In genomic region chrX:103687696-103688191, GRCh38 we compare ENCODE assay signal across 1 cellular context.
A peak's percentile ranks its signal among the peaks of the same experiment; 100 is the strongest.
TF ChIP-seq lines count a peak whose summit lies in the region.

No MANE protein-coding gene starts in this region.

TF ChIP-seq in HepG2, 621 proteins besides CTCF, POLR2A, EP300 and RAD21:
- TF ChIP-seq STAG1 (CRISPR knock-in tag; IDR thresholded peaks at IDR 0.05): peak; percentile 52
- no peak for TF ChIP-seq CBX1 (IDR thresholded peaks at IDR 0.05; ENCODE audit: low read depth)
- peak; percentile 24; the same call in 1 of the 2 replicates for TF ChIP-seq TFDP1 (CRISPR knock-in tag; IDR thresholded peaks at IDR 0.05; ENCODE audit: borderline replicate concordance)
- peak; percentile 29; the same call in 1 of the 2 replicates for TF ChIP-seq NFYC (CRISPR knock-in tag; IDR thresholded peaks at IDR 0.05)
- TF ChIP-seq NCOA1 (CRISPR knock-in tag; IDR thresholded peaks at IDR 0.05): no peak
- peak; percentile 93 for TF ChIP-seq POGZ (CRISPR knock-in tag; IDR thresholded peaks at IDR 0.05)
- TF ChIP-seq KDM5A (IDR thresholded peaks at IDR 0.05; ENCODE audit: borderline replicate concordance, low read length): peak; percentile 74; the same call in 1 of the 2 replicates
- TF ChIP-seq ZNF576 (CRISPR knock-in tag; IDR thresholded peaks at IDR 0.05): peak; percentile 100
- no peak for TF ChIP-seq ZZZ3 (CRISPR knock-in tag; IDR thresholded peaks at IDR 0.05; ENCODE audit: borderline replicate concordance)
- TF ChIP-seq HOXA3 (CRISPR knock-in tag; IDR thresholded peaks at IDR 0.05): 0 out of 2 replicates have a peak, but pooled peaks have one; percentile 15
- TF ChIP-seq ARID5B (CRISPR knock-in tag; IDR thresholded peaks at IDR 0.05): 0 out of 2 replicates have a peak, but pooled peaks have one; percentile 11
- 0 out of 2 replicates have a peak, but pooled peaks have one; percentile 21 for TF ChIP-seq RXRB (CRISPR knock-in tag; IDR thresholded peaks at IDR 0.05; ENCODE audit: borderline replicate concordance)
- TF ChIP-seq RAD51 (IDR thresholded peaks at IDR 0.05; ENCODE audit: borderline replicate concordance): no peak
- 0 out of 2 replicates have a peak, but pooled peaks have one; percentile 35 for TF ChIP-seq YEATS2 (CRISPR knock-in tag; IDR thresholded peaks at IDR 0.05; ENCODE audit: borderline replicate concordance)
- TF ChIP-seq BHLHE40 (IDR thresholded peaks at IDR 0.05; ENCODE audit: low read length): no peak
- peak; percentile 40; the same call in 1 of the 2 replicates for TF ChIP-seq SMC3 (IDR thresholded peaks at IDR 0.05; ENCODE audit: low read length)
- TF ChIP-seq ATF1 (CRISPR knock-in tag; IDR thresholded peaks at IDR 0.05): no peak
- peak; percentile 40; the same call in 1 of the 2 replicates for TF ChIP-seq GATAD2A (CRISPR knock-in tag; IDR thresholded peaks at IDR 0.05)
- TF ChIP-seq ATF4 (CRISPR knock-in tag; IDR thresholded peaks at IDR 0.05): no peak
- no peak for TF ChIP-seq PAXIP1 (CRISPR knock-in tag; conservative IDR thresholded peaks at IDR 0.05)
- TF ChIP-seq ZNF761 (CRISPR knock-in tag; conservative IDR thresholded peaks at IDR 0.05): no peak
- peak; percentile 78 for TF ChIP-seq ZNF143 (CRISPR knock-in tag; IDR thresholded peaks at IDR 0.05)
- TF ChIP-seq ZNF296 (CRISPR knock-in tag; conservative IDR thresholded peaks at IDR 0.05): no peak
- TF ChIP-seq ZNF263 (CRISPR knock-in tag; IDR thresholded peaks at IDR 0.05): 0 out of 2 replicates have a peak, but pooled peaks have one; percentile 47
- peak; percentile 83 for TF ChIP-seq ZMYM4 (CRISPR knock-in tag; IDR thresholded peaks at IDR 0.05)
- TF ChIP-seq HOMEZ (CRISPR knock-in tag; IDR thresholded peaks at IDR 0.05; ENCODE audit: low read depth): peak; percentile 88; the same call in 1 of the 2 replicates
- no peak for TF ChIP-seq HNRNPL (IDR thresholded peaks at IDR 0.05; ENCODE audit: low read depth, low read length)
- peak; percentile 38; the same call in 1 of the 2 replicates for TF ChIP-seq ZSCAN5A (CRISPR knock-in tag; IDR thresholded peaks at IDR 0.05; ENCODE audit: borderline replicate concordance)
- TF ChIP-seq ZNF644 (CRISPR knock-in tag; IDR thresholded peaks at IDR 0.05; ENCODE audit: low read depth): peak; percentile 76; the same call in 1 of the 2 replicates
- TF ChIP-seq HMGXB4 (CRISPR knock-in tag; IDR thresholded peaks at IDR 0.05; ENCODE audit: borderline replicate concordance in 1 of 2, low read depth in 1 of 2): peak; percentile 26 to 63; a peak in 2 of 4 replicates
- no peak for TF ChIP-seq ZNF180 (CRISPR knock-in tag; IDR thresholded peaks at IDR 0.05; ENCODE audit: borderline replicate concordance, low read depth)
- 0 out of 2 replicates have a peak, but pooled peaks have one; percentile 12 for TF ChIP-seq ZBTB33 (CRISPR knock-in tag; IDR thresholded peaks at IDR 0.05)
